9 cellular contexts compared by ENCODE assay signal in genomic region chr4:5919571-5919970, GRCh38. TPM values are rescaled to one million over a fixed set of nuclear protein-coding genes. Genes with fewer than 3 reads are reported as not detected.
"Had no signal": no experiment of that assay in that cellular context is flagged by ENCODE, and none has a peak within 500 bp of the region (broad histone marks: within the 10 kb centered on the region; RNA-seq: fewer than 3 reads in every experiment).

No MANE protein-coding gene starts in this region.

- H3K4me3 ChIP-seq: GM23338, HAP-1 had no signal

- H3K4me2 ChIP-seq: GM23338 had no signal

- H3K36me3 ChIP-seq: HAP-1 had no signal

- DNase-seq: H7, HFFc6, KBM-7 had no signal

- H3K9me3 ChIP-seq: HAP-1 had no signal

- H3K27ac ChIP-seq: HL-60 had no signal

- H2AFZ ChIP-seq: GM23338 had no signal

- FAIRE-seq: HepG2 had no signal

- ATAC-seq: GM23338, HCT116, HepG2 had no signal

- H3K4me1 ChIP-seq: HAP-1 had no signal

RNA-seq across cellular contexts. Expression of gene CRMP1, which starts 26.7 kb away (rescaled TPM):
- total RNA-seq: HepG2, HFFc6 had no signal
- polyA plus RNA-seq: HepG2, IgD-negative memory B cell had no signal
